18 cellular contexts compared by ENCODE assay signal in the genomic region with DNA sequence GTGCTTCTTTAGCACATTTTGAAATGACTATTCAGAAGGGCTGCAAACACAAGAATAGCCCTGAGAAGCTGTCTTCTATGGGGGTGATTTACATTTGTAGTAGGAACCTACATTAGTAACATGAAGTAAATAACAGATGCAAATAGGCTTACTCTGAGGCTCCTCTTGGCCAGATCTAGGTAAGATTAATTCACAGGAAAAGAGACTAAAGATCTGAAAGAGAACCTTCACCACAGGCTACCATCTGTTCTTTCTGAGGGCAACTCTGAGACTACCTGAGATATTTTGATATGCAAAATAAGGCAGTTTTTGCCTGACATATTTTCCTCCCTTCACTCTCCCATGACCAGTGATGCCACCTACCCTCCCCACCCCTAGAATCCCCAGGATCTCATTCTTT.
DNase-seq lines count a peak whose midpoint lies in the region; ATAC-seq, FAIRE-seq and TF ChIP-seq lines count a peak whose summit lies in the region.
"Had no signal": no experiment of that assay in that cellular context is flagged by ENCODE, and none has a peak within 500 bp of the region (broad histone marks: within the 10 kb centered on the region; RNA-seq: fewer than 3 reads in every experiment).

No MANE protein-coding gene starts in this region.

- H4K5ac ChIP-seq in H1 (ENCODE audit: insufficient read length, low read depth, low read length), result no peak overlapping the region

- no peak overlapping the region for H3K4me2 ChIP-seq in A549
- H3K4me2 ChIP-seq in H1 (ENCODE audit: insufficient read depth in 1 of 2, low read depth in 2 of 2, low read length in 2 of 2), result no peak overlapping the region
- H3K4me2 ChIP-seq: BLaER1 treated with 17β-estradiol and CSF1 and Interleukin-3, amounts not matched to agents 10 nM and 100 nM; GM23338 had no signal

- no peaks in the 10 kb centered on the region for H4K20me1 ChIP-seq in H1 (replicated peaks in 1 of 2; ENCODE audit: control insufficient read depth in 1 of 2, insufficient read depth in 2 of 2, low read length in 2 of 2)
- H4K20me1 ChIP-seq: BLaER1 treated with 17β-estradiol and CSF1 and Interleukin-3, amounts not matched to agents 10 nM and 100 nM had no signal

- H3K18ac ChIP-seq in H1 (ENCODE audit: extremely low read depth, low read length), result no peak overlapping the region

- no peak overlapping the region for H2BK12ac ChIP-seq in H1 (ENCODE audit: low read depth, low read length)

- H4K8ac ChIP-seq in H1 (ENCODE audit: extremely low read depth, insufficient read depth, low read length), result no peak overlapping the region

- no peak for TF ChIP-seq CTCF in A549 (IDR thresholded peaks at IDR 0.05)
- no peak for TF ChIP-seq CTCF in D721Med (IDR thresholded peaks at IDR 0.05; ENCODE audit: insufficient read depth, missing control alignments)
- no peak for TF ChIP-seq CTCF in H1 (IDR thresholded peaks at IDR 0.05; ENCODE audit: control extremely low read depth in 1 of 3, insufficient read depth in 1 of 3, low read depth in 1 of 3, low read length in 3 of 3)
- TF ChIP-seq CTCF in heart left ventricle (IDR thresholded peaks at IDR 0.05), result no peak

- intact Hi-C loops in heart left ventricle (cut with DNase I), result no loop called here

- no peak overlapping the region for H3K23ac ChIP-seq in H1 (ENCODE audit: insufficient read length)

- DNase-seq in A549 (ENCODE audit: low read depth in 1 of 2, low spot score in 1 of 2) (no peak), D721Med (ENCODE audit: insufficient read length, low spot score) (no peak), NCI-H82 (lab: John Stamatoyannopoulos, UW) (peak; percentile 80), H1 (ENCODE audit: low read depth in 1 of 2, low spot score in 2 of 2) (no peak), heart left ventricle (no peak)
- DNase-seq: CD4-positive, alpha-beta T cell; CD8-positive, alpha-beta memory T cell; DMS79; EL; GDM1; HFFc6 had no signal

- H4K91ac ChIP-seq in H1 (replicated peaks; ENCODE audit: insufficient read length, low read length), result no peak overlapping the region

- TF ChIP-seq RAD21 in A549 (conservative IDR thresholded peaks at IDR 0.05 in 1 of 2, IDR thresholded peaks at IDR 0.05 in 1 of 2) (no peak), H1 (IDR thresholded peaks at IDR 0.05 in 1 of 2, conservative IDR thresholded peaks at IDR 0.05 in 1 of 2; ENCODE audit: low read depth in 2 of 2, low read length in 2 of 2) (no peak)

- TF ChIP-seq POLR2A in A549 (IDR thresholded peaks at IDR 0.05; ENCODE audit: low read length), result no peak
- no peak for TF ChIP-seq POLR2A in H1 (IDR thresholded peaks at IDR 0.05; ENCODE audit: control extremely low read depth in 1 of 2, low read depth in 2 of 2, low read length in 2 of 2)
- no peak for TF ChIP-seq POLR2A in heart left ventricle (IDR thresholded peaks at IDR 0.05)

- FAIRE-seq in A549 (lab: Jason Lieb, UNC) (no peak), D721Med (lab: Jason Lieb, UNC) (peak; percentile 95), H1 (lab: Jason Lieb, UNC) (peak; percentile 19)
- FAIRE-seq: GM12891, GM18507, H54 had no signal

- H3K9ac ChIP-seq in H1 (replicated peaks in 1 of 4; ENCODE audit: extremely low read depth in 1 of 4, low read depth in 3 of 4, low read length in 3 of 4), result no peak overlapping the region
- H3K9ac ChIP-seq: BLaER1 treated with 17β-estradiol and CSF1 and Interleukin-3, amounts not matched to agents 10 nM and 100 nM had no signal

- ATAC-seq in A549 (no peak), heart left ventricle (no peak), HG02870 (IDR thresholded peaks at IDR 0.05; ENCODE audit: unreplicated experiment) (no peak)
- ATAC-seq: GM23338 had no signal

- H3K56ac ChIP-seq in H1 (replicated peaks; ENCODE audit: insufficient read length, low read depth, low read length), result no peak overlapping the region

- POLR2A ChIA-PET in A549 (lab: Yijun Ruan, JAX) (no interaction called here), H1 (lab: Charles Lee; ENCODE audit: partially characterized antibody) (no interaction called here)

- H3K4me1 ChIP-seq in A549, result no peaks in the 10 kb centered on the region
- H3K4me1 ChIP-seq in H1 (replicated peaks in 1 of 4; ENCODE audit: control insufficient read depth in 3 of 4, insufficient read depth in 4 of 4, low read length in 3 of 4), result no peaks in the 10 kb centered on the region; a peak in 1 of 7 replicates
- no peaks in the 10 kb centered on the region for H3K4me1 ChIP-seq in heart left ventricle
- H3K4me1 ChIP-seq: BLaER1 treated with 17β-estradiol and CSF1 and Interleukin-3, amounts not matched to agents 10 nM and 100 nM; HAP-1 had no signal

- CTCF ChIA-PET in A549 (lab: Yijun Ruan, JAX), result no interaction called here
- CTCF ChIA-PET in H1 (lab: Charles Lee; ENCODE audit: partially characterized antibody), result no interaction called here

- no peak overlapping the region for H2AK5ac ChIP-seq in H1 (ENCODE audit: low read depth, low read length)

- H3K27me3 ChIP-seq in H1 (replicated peaks in 1 of 4; ENCODE audit: control insufficient read depth in 3 of 4, extremely low read depth in 1 of 4, insufficient read depth in 3 of 4, low read length in 3 of 4), result no peaks in the 10 kb centered on the region
- H3K27me3 ChIP-seq in heart left ventricle, result no peaks in the 10 kb centered on the region
- H3K27me3 ChIP-seq: BLaER1 treated with 17β-estradiol and CSF1 and Interleukin-3, amounts not matched to agents 10 nM and 100 nM had no signal

- no peak overlapping the region for H3K27ac ChIP-seq in A549
- no peak overlapping the region for H3K27ac ChIP-seq in H1 (ENCODE audit: low read depth, low read length)
- no peak overlapping the region for H3K27ac ChIP-seq in heart left ventricle
- H3K27ac ChIP-seq: BLaER1 treated with 17β-estradiol and CSF1 and Interleukin-3, amounts not matched to agents 10 nM and 100 nM had no signal

- TF ChIP-seq EP300 in A549 (IDR thresholded peaks at IDR 0.05), result no peak
- no peak for TF ChIP-seq EP300 in H1 (IDR thresholded peaks at IDR 0.05; ENCODE audit: borderline replicate concordance in 1 of 2, low read depth in 2 of 2, low read length in 2 of 2)

- no peak overlapping the region for H2BK20ac ChIP-seq in H1 (ENCODE audit: low read length)

- no peaks in the 10 kb centered on the region for H3K9me3 ChIP-seq in A549
- H3K9me3 ChIP-seq in H1 (ENCODE audit: insufficient read depth in 2 of 2, low read depth in 1 of 2, low read length in 1 of 2), result no peaks in the 10 kb centered on the region
- H3K9me3 ChIP-seq in heart left ventricle, result peaks cover 0 to 6% (median 0%) of the 10 kb centered on the region in 12 donors
- H3K9me3 ChIP-seq: HAP-1 had no signal

- no peak overlapping the region for H2AFZ ChIP-seq in H1 (ENCODE audit: low read length)
- H2AFZ ChIP-seq: GM23338 had no signal

- H3K36me3 ChIP-seq in H1 (ENCODE audit: control insufficient read depth in 2 of 4, insufficient read depth in 4 of 4, low read length in 3 of 4) (no peaks in the 10 kb centered on the region), heart left ventricle (no peaks in the 10 kb centered on the region)
- H3K36me3 ChIP-seq: BLaER1 treated with 17β-estradiol and CSF1 and Interleukin-3, amounts not matched to agents 10 nM and 100 nM; HAP-1 had no signal

- H3K23me2 ChIP-seq in H1 (ENCODE audit: low read depth, low read length), result no peaks in the 10 kb centered on the region

- no peaks in the 10 kb centered on the region for H3K79me2 ChIP-seq in H1 (ENCODE audit: control insufficient read depth in 1 of 2, insufficient read depth in 2 of 2, low read length in 2 of 2)

- no peak overlapping the region for H2BK5ac ChIP-seq in H1 (ENCODE audit: low read depth, low read length)

- H3K4me3 ChIP-seq in A549, result no peak overlapping the region
- H3K4me3 ChIP-seq in H1 (ENCODE audit: extremely low read depth in 1 of 4, insufficient read depth in 2 of 4, low read depth in 3 of 4, low read length in 4 of 4), result no peak overlapping the region
- H3K4me3 ChIP-seq in heart left ventricle, result no peak overlapping the region
- H3K4me3 ChIP-seq: BLaER1 treated with 17β-estradiol and CSF1 and Interleukin-3, amounts not matched to agents 10 nM and 100 nM; GM23338; HAP-1 had no signal

- H3K14ac ChIP-seq in H1 (ENCODE audit: insufficient read length), result no peak overlapping the region

- no peak overlapping the region for H2BK120ac ChIP-seq in H1 (replicated peaks; ENCODE audit: low read depth, low read length)

- no peak overlapping the region for H2BK15ac ChIP-seq in H1 (ENCODE audit: low read length)

- H3K4ac ChIP-seq in H1 (replicated peaks; ENCODE audit: insufficient read length, low read depth, low read length), result no peak overlapping the region

- H3K79me1 ChIP-seq in H1 (ENCODE audit: low read depth, low read length), result no peaks in the 10 kb centered on the region

TF ChIP-seq in A549, 52 proteins besides CTCF, POLR2A, EP300 and RAD21:
- TF ChIP-seq MAFK (IDR thresholded peaks at IDR 0.05; ENCODE audit: partially characterized antibody) (peak; percentile 2), ZC3H11A (IDR thresholded peaks at IDR 0.05) (no peak)
- TF ChIP-seq, protein P1, sequence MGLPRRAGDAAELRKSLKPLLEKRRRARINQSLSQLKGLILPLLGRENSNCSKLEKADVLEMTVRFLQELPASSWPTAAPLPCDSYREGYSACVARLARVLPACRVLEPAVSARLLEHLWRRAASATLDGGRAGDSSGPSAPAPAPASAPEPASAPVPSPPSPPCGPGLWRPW (IDR thresholded peaks at IDR 0.05), result no peak
- TF ChIP-seq, protein P2, sequence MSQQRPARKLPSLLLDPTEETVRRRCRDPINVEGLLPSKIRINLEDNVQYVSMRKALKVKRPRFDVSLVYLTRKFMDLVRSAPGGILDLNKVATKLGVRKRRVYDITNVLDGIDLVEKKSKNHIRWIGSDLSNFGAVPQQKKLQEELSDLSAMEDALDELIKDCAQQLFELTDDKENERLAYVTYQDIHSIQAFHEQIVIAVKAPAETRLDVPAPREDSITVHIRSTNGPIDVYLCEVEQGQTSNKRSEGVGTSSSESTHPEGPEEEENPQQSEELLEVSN (IDR thresholded peaks at IDR 0.05; ENCODE audit: borderline replicate concordance, low read depth), result no peak

TF ChIP-seq in H1, 55 proteins besides CTCF, POLR2A, EP300 and RAD21 (continues in another document):
- TF ChIP-seq GTF2F1 (IDR thresholded peaks at IDR 0.05; ENCODE audit: borderline replicate concordance, low read depth, low read length) (no peak), CREB1 (IDR thresholded peaks at IDR 0.05) (no peak), SIX5 (IDR thresholded peaks at IDR 0.05; ENCODE audit: low read depth, low read length) (no peak), PHF8 (conservative IDR thresholded peaks at IDR 0.05; ENCODE audit: low read depth, low read length) (no peak), POLR2AphosphoS5 (IDR thresholded peaks at IDR 0.05; ENCODE audit: low read depth, low read length) (no peak), EZH2 (IDR thresholded peaks at IDR 0.05; ENCODE audit: low read depth, low read length, severe bottlenecking) (no peak), SIRT6 (IDR thresholded peaks at IDR 0.05; ENCODE audit: low read length) (no peak), CTBP2 (IDR thresholded peaks at IDR 0.05; ENCODE audit: borderline replicate concordance, insufficient read depth, insufficient read length, low read length) (no peak), JUN (IDR thresholded peaks at IDR 0.05; ENCODE audit: low read depth, low read length) (no peak)
